In genomic region chr16:1612320-1613111, GRCh38 we compare ENCODE assay signal across 8 cellular contexts. TPM values are rescaled to one million over a fixed set of nuclear protein-coding genes. Genes with fewer than 3 reads are reported as not detected.
DNase-seq lines count a peak whose midpoint lies in the region; ATAC-seq and TF ChIP-seq lines count a peak whose summit lies in the region.

CRAMP1 (plus strand) TSS chr16:1612360; CDS start chr16:1614640, 2,280 bp downstream.

- intact Hi-C loops in activated CD4-positive, alpha-beta T cell treated with anti-CD3 and anti-CD28 coated beads for 36 hours (cut with DNase I, micrococcal nuclease) = loop anchor here (1.0 to 10.0 kb wide), 25 partner anchors 35 to 1208 kb away; partner anchors contain the start of genes JPT2 (in 2 of the 2), MAPK8IP3 (in 2 of the 2), CAPN15 (in 1 of the 2) and CLCN7 (in 1 of the 2)
- intact Hi-C loops in activated CD4-positive, alpha-beta memory T cell treated with anti-CD3 and anti-CD28 coated beads for 36 hours (cut with micrococcal nuclease) = loop anchor here (1.0 to 5.0 kb wide), 7 partner anchors 66 to 350 kb away; partner anchors contain the start of genes EME2, JPT2, MAPK8IP3 and MRPS34
- intact Hi-C loops in ovary (cut with DNase I) = loop anchor here in 2 of 4 donors (5.0 to 10.0 kb wide), 2 partner anchors 92 to 95 kb away; partner anchors contain the start of gene MAPK8IP3 (in 2 of the 2)

- no peaks in the 10 kb centered on the region for H3K36me3 ChIP-seq in ovary

- 0 to 1% (median 1%) methylated on average over 57 to 101 of the region's 101 CpGs for WGBS in ovary, 3 donors

- POLR2A ChIA-PET in activated CD4-positive, alpha-beta T cell treated with anti-CD3 and anti-CD28 coated beads for 36 hours (lab: Charles Lee) = interaction anchor here (0.5 kb wide), 1 partner anchor 135 kb away, joined by 3 read pairs; no protein-coding TSS in a partner anchor
- POLR2A ChIA-PET in activated CD4-positive, alpha-beta memory T cell treated with anti-CD3 and anti-CD28 coated beads for 36 hours (lab: Charles Lee) = interaction anchor here (1.0 kb wide), 1 partner anchor 93 kb away, joined by 4 read pairs; the partner anchor contains the start of gene MAPK8IP3

- CTCF ChIA-PET in activated CD4-positive, alpha-beta T cell treated with anti-CD3 and anti-CD28 coated beads for 36 hours (lab: Charles Lee) = interaction anchor here (1.0 kb wide), 1 partner anchor 93 kb away, joined by 7 read pairs; the partner anchor contains the start of gene MAPK8IP3
- CTCF ChIA-PET in activated CD4-positive, alpha-beta memory T cell treated with anti-CD3 and anti-CD28 coated beads for 36 hours (lab: Charles Lee) = no interaction called here

- H3K36me3 Mint-ChIP-seq in activated CD4-positive, alpha-beta T cell treated with anti-CD3 and anti-CD28 coated beads for 36 hours (ENCODE audit: low read depth) = peaks cover 18% of the 10 kb centered on the region
- peaks cover 20% of the 10 kb centered on the region for H3K36me3 Mint-ChIP-seq in activated CD4-positive, alpha-beta memory T cell treated with anti-CD3 and anti-CD28 coated beads for 36 hours

- H3K27me3 ChIP-seq in foreskin keratinocyte (no peaks in the 10 kb centered on the region), ovary (no peaks in the 10 kb centered on the region)

- H3K9me3 ChIP-seq in ovary = no peaks in the 10 kb centered on the region

- H3K27me3 Mint-ChIP-seq in activated CD4-positive, alpha-beta T cell treated with anti-CD3 and anti-CD28 coated beads for 36 hours = peaks cover 2% of the 10 kb centered on the region
- H3K27me3 Mint-ChIP-seq in activated CD4-positive, alpha-beta memory T cell treated with anti-CD3 and anti-CD28 coated beads for 36 hours = no peaks in the 10 kb centered on the region

- no peak for ATAC-seq in activated CD4-positive, alpha-beta T cell treated with anti-CD3 and anti-CD28 coated beads for 36 hours
- ATAC-seq in HG03469 (IDR thresholded peaks at IDR 0.05; ENCODE audit: unreplicated experiment) (peak; percentile 2), foreskin keratinocyte (no peak)

- peak within 1 kb of the TSS; percentile 78 for H3K4me3 ChIP-seq in ovary

- peak within 1 kb of the TSS; percentile 88 for H3K4me3 Mint-ChIP-seq in activated CD4-positive, alpha-beta T cell treated with anti-CD3 and anti-CD28 coated beads for 36 hours
- peak within 1 kb of the TSS; percentile 87 for H3K4me3 Mint-ChIP-seq in activated CD4-positive, alpha-beta memory T cell treated with anti-CD3 and anti-CD28 coated beads for 36 hours

- H3K27ac Mint-ChIP-seq in activated CD4-positive, alpha-beta T cell treated with anti-CD3 and anti-CD28 coated beads for 36 hours = peak within 1 kb of the TSS; percentile 97
- peak within 1 kb of the TSS; percentile 94 for H3K27ac Mint-ChIP-seq in activated CD4-positive, alpha-beta memory T cell treated with anti-CD3 and anti-CD28 coated beads for 36 hours

- H3K4me1 ChIP-seq in foreskin keratinocyte (peaks cover 13% of the 10 kb centered on the region), ovary (ENCODE audit: insufficient read depth) (peaks cover 20% of the 10 kb centered on the region)

- no peaks in the 10 kb centered on the region for H3K9me3 Mint-ChIP-seq in activated CD4-positive, alpha-beta T cell treated with anti-CD3 and anti-CD28 coated beads for 36 hours (ENCODE audit: low read depth)
- H3K9me3 Mint-ChIP-seq in activated CD4-positive, alpha-beta memory T cell treated with anti-CD3 and anti-CD28 coated beads for 36 hours = no peaks in the 10 kb centered on the region

- H3K27ac ChIP-seq in foreskin keratinocyte = peak within 1 kb of the TSS; percentile 70
- peak within 1 kb of the TSS; percentile 46 to 67 for H3K27ac ChIP-seq in ovary

- H3K4me1 Mint-ChIP-seq in activated CD4-positive, alpha-beta T cell treated with anti-CD3 and anti-CD28 coated beads for 36 hours = peaks cover 24% of the 10 kb centered on the region
- peaks cover 42% of the 10 kb centered on the region for H3K4me1 Mint-ChIP-seq in activated CD4-positive, alpha-beta memory T cell treated with anti-CD3 and anti-CD28 coated beads for 36 hours (ENCODE audit: low read depth)

- DNase-seq in activated CD4-positive, alpha-beta T cell treated with anti-CD3 and anti-CD28 coated beads for 36 hours = peak; percentile 48
- DNase-seq in activated CD4-positive, alpha-beta T cell treated with anti-CD3 and anti-CD28 coated beads for 1 hour = no peak
- DNase-seq in activated CD4-positive, alpha-beta memory T cell treated with anti-CD3 and anti-CD28 coated beads for 36 hours = peak; percentile 41
- DNase-seq in foreskin keratinocyte (peak in 1 of 2 donors; percentile 22), ovary (no peak), NCI-H1930 (lab: John Stamatoyannopoulos, UW) (no peak)
- DNase-seq in activated CD4-positive, CD25-positive, alpha-beta regulatory T cell treated with anti-CD3 and anti-CD28 coated beads, Interleukin-2, amount 50 U/mL, for 72 hours = no peak

- no peak for TF ChIP-seq EP300 in ovary (IDR thresholded peaks at IDR 0.05)

- peak; percentile 33 for TF ChIP-seq POLR2A in ovary (IDR thresholded peaks at IDR 0.05)

- no peak for TF ChIP-seq CTCF in foreskin keratinocyte (conservative IDR thresholded peaks at IDR 0.05)
- no peak for TF ChIP-seq CTCF in ovary (IDR thresholded peaks at IDR 0.05)

RNA-seq across cellular contexts. Expression of gene CRAMP1, which starts in this region (rescaled TPM):
- total RNA-seq in activated CD4-positive, alpha-beta T cell treated with anti-CD3 and anti-CD28 coated beads for 36 hours = 10 to 100 TPM; 14.1 to 15.0 TPM
- total RNA-seq in activated CD4-positive, alpha-beta memory T cell treated with anti-CD3 and anti-CD28 coated beads for 36 hours = 10 to 100 TPM; 14.5 to 14.6 TPM
- total RNA-seq in foreskin keratinocyte (9.8 and 10.4 TPM in 2 replicates), ovary (10 to 100 TPM in 5 of 7 donors, 1 to 10 TPM in 2; 7.4 to 21.0 (median 20.2) TPM)
- polyA plus RNA-seq in foreskin keratinocyte (1.9 and 2.4 TPM in 2 replicates), ovary (10 to 100 TPM in 1 of 2 donors, 1 to 10 TPM in 1; 6.9 to 11.2 TPM)

Comparison
In these comparisons a context has a peak if more than half of its experiments do, and no peak if none do; other contexts are left out.
1. DNase-seq: peak in activated CD4-positive, alpha-beta T cell treated with anti-CD3 and anti-CD28 coated beads for 36 hours (single experiment) and activated CD4-positive, alpha-beta memory T cell treated with anti-CD3 and anti-CD28 coated beads for 36 hours (single experiment); none in activated CD4-positive, alpha-beta T cell treated with anti-CD3 and anti-CD28 coated beads for 1 hour (single experiment), ovary (0 of 5), NCI-H1930 (0 of 2) and activated CD4-positive, CD25-positive, alpha-beta regulatory T cell treated with anti-CD3 and anti-CD28 coated beads, Interleukin-2, amount 50 U/mL, for 72 hours (single experiment).